In genomic region chr13:100301418-100301817, GRCh38 we compare ENCODE assay signal across 12 cellular contexts.
DNase-seq lines count a peak whose midpoint lies in the region; ATAC-seq, FAIRE-seq and TF ChIP-seq lines count a peak whose summit lies in the region.
"Had no signal": no experiment of that assay in that cellular context is flagged by ENCODE, and none has a peak within 500 bp of the region (broad histone marks: within the 10 kb centered on the region; RNA-seq: fewer than 3 reads in every experiment).

No MANE protein-coding gene starts in this region.

- CTCF ChIA-PET in activated CD8-positive, alpha-beta T cell treated with anti-CD3 and anti-CD28 coated beads, Interleukin-2, amount 10 ng/mL, durations not matched to agents 7 days and 5 days (lab: Charles Lee), result no interaction called here

- POLR2A ChIA-PET in activated CD8-positive, alpha-beta T cell treated with anti-CD3 and anti-CD28 coated beads, Interleukin-2, amount 10 ng/mL, durations not matched to agents 7 days and 5 days (lab: Charles Lee), result no interaction called here

- peak; percentile 86 for FAIRE-seq in D721Med (lab: Jason Lieb, UNC)

- no peaks in the 10 kb centered on the region for H3K36me3 Mint-ChIP-seq in activated CD8-positive, alpha-beta T cell treated with anti-CD3 and anti-CD28 coated beads, Interleukin-2, amount 10 ng/mL, durations not matched to agents 7 days and 5 days (ENCODE audit: low read depth)

- no peaks in the 10 kb centered on the region for H3K27me3 Mint-ChIP-seq in activated CD8-positive, alpha-beta T cell treated with anti-CD3 and anti-CD28 coated beads, Interleukin-2, amount 10 ng/mL, durations not matched to agents 7 days and 5 days (ENCODE audit: low read depth)

- no peaks in the 10 kb centered on the region for H3K4me1 Mint-ChIP-seq in activated CD8-positive, alpha-beta T cell treated with anti-CD3 and anti-CD28 coated beads, Interleukin-2, amount 10 ng/mL, durations not matched to agents 7 days and 5 days (ENCODE audit: low read depth)

- no peak overlapping the region for H3K27ac Mint-ChIP-seq in activated CD8-positive, alpha-beta T cell treated with anti-CD3 and anti-CD28 coated beads, Interleukin-2, amount 10 ng/mL, durations not matched to agents 7 days and 5 days

- H3K4me3 ChIP-seq in fibroblast of mammary gland (ENCODE audit: control insufficient read depth, low read depth, low read length), result no peak overlapping the region
- H3K4me3 ChIP-seq: GM23248, PC-9 had no signal

- TF ChIP-seq CTCF in D721Med (IDR thresholded peaks at IDR 0.05; ENCODE audit: insufficient read depth, missing control alignments) (no peak), fibroblast of mammary gland (conservative IDR thresholded peaks at IDR 0.05; ENCODE audit: control insufficient read depth, insufficient read depth, low read depth, low read length) (no peak)

- no peak overlapping the region for H3K4me3 Mint-ChIP-seq in activated CD8-positive, alpha-beta T cell treated with anti-CD3 and anti-CD28 coated beads, Interleukin-2, amount 10 ng/mL, durations not matched to agents 7 days and 5 days

- ATAC-seq in GM21723 (IDR thresholded peaks at IDR 0.05; ENCODE audit: unreplicated experiment) (no peak), HG03442 (IDR thresholded peaks at IDR 0.05; ENCODE audit: unreplicated experiment) (no peak), HG03097 (IDR thresholded peaks at IDR 0.05; ENCODE audit: low FRiP score, unreplicated experiment) (no peak)
- no peak for ATAC-seq in activated CD8-positive, alpha-beta T cell treated with anti-CD3 and anti-CD28 coated beads, Interleukin-2, amount 10 ng/mL, durations not matched to agents 7 days and 5 days

- DNase-seq in D721Med (ENCODE audit: insufficient read length, low spot score), result no peak
- DNase-seq in NCI-H1417 (lab: John Stamatoyannopoulos, UW), result peak in 2 of 3 experiments; percentile 54 to 82
- peak; percentile 38 for DNase-seq in NCI-H82 treated with DMSO at 0.1 percent for 48 hours (lab: John Stamatoyannopoulos, UW; ENCODE audit: unreplicated experiment)
- peak; percentile 4 for DNase-seq in fibroblast of mammary gland (ENCODE audit: low read depth)
- DNase-seq in activated CD8-positive, alpha-beta T cell treated with anti-CD3 and anti-CD28 coated beads, Interleukin-2, amount 10 ng/mL, durations not matched to agents 7 days and 5 days, result no peak
- DNase-seq: activated CD4-positive, alpha-beta T cell treated with anti-CD3 and anti-CD28 coated beads, Interleukin-2, amount 50 U/mL, for 48 hours; AML-193; GM23248; PC-9 had no signal

- H3K9me3 Mint-ChIP-seq in activated CD8-positive, alpha-beta T cell treated with anti-CD3 and anti-CD28 coated beads, Interleukin-2, amount 10 ng/mL, durations not matched to agents 7 days and 5 days (ENCODE audit: insufficient read depth), result no peaks in the 10 kb centered on the region

Comparison
In these comparisons a context has a peak if more than half of its experiments do, and no peak if none do; other contexts are left out.
1. DNase-seq: peak in NCI-H1417 (2 of 3), NCI-H82 treated with DMSO at 0.1 percent for 48 hours (single experiment) and fibroblast of mammary gland (single experiment); none in D721Med (single experiment) and activated CD8-positive, alpha-beta T cell treated with anti-CD3 and anti-CD28 coated beads, Interleukin-2, amount 10 ng/mL, durations not matched to agents 7 days and 5 days (single experiment).